Comparison of ENCODE assay signal across 2 cellular contexts in the genomic region with DNA sequence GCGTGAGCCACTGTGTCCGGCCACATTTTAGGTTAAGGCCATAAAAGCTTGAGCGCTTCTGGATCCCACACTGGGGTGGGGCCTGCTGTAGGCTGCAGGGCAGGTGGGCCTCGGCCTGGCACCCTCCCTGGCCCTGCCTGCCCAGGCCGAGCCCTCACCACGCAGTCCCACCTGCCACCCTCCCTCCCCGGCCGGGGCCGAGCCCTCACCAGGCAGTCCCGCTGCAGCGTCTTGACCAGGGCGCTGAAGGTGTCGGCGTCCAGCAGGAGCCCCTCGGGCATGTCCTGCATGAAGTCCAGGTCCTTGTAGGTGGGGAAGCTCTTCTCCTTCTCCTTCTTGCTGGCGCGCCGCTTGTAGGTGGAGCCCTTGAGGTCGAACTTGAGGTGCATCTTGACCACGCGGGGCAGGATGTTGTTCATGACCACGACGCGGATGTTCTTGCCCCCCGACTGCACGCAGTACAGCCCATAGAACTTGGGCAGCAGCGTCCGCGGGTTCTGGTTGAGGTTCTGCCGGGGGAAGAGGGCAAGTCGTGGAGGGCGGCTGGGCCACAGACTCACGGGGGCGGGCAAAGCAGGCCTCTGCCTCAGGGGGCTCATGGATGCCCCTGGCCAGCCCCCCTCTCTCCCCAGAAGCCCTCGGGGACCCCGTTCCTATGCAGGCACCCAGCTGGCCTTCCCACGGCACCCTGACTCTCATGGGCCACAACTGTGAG.
A peak's percentile ranks its signal among the peaks of the same experiment; 100 is the strongest.
TF ChIP-seq lines count a peak whose summit lies in the region.

No MANE protein-coding gene starts in this region.

TF ChIP-seq in IMR-90, 13 proteins besides CTCF, POLR2A, EP300 and RAD21:
- TF ChIP-seq SMC3 (IDR thresholded peaks at IDR 0.05; ENCODE audit: low read depth, low read length) (no peak), RCOR1 (IDR thresholded peaks at IDR 0.05; ENCODE audit: insufficient replicate concordance, low read length) (no peak), BHLHE40 (IDR thresholded peaks at IDR 0.05; ENCODE audit: low read depth, low read length) (no peak), MAZ (IDR thresholded peaks at IDR 0.05; ENCODE audit: borderline replicate concordance, low read depth, low read length) (no peak), NFE2L2 (IDR thresholded peaks at IDR 0.05; ENCODE audit: low read depth, low read length) (no peak), RFX5 (IDR thresholded peaks at IDR 0.05; ENCODE audit: low read depth, low read length) (no peak), CEBPB (IDR thresholded peaks at IDR 0.05; ENCODE audit: low read depth, low read length) (no peak), CHD1 (IDR thresholded peaks at IDR 0.05; ENCODE audit: low read depth, low read length) (no peak), ELK1 (IDR thresholded peaks at IDR 0.05; ENCODE audit: borderline replicate concordance, low read depth, low read length) (no peak), USF2 (IDR thresholded peaks at IDR 0.05; ENCODE audit: low read depth, low read length) (no peak), MAFK (IDR thresholded peaks at IDR 0.05; ENCODE audit: low read depth, low read length) (no peak), FOS (IDR thresholded peaks at IDR 0.05; ENCODE audit: low read depth, low read length) (no peak), MXI1 (IDR thresholded peaks at IDR 0.05; ENCODE audit: borderline replicate concordance, low read depth, low read length) (no peak)

TF ChIP-seq in K562, 482 proteins besides CTCF, POLR2A, EP300 and RAD21:
- no peak for TF ChIP-seq TFAM (CRISPR knock-in tag; conservative IDR thresholded peaks at IDR 0.05)
- peak; percentile 9; the same call in 1 of the 2 replicates for TF ChIP-seq POLR2G (IDR thresholded peaks at IDR 0.05; ENCODE audit: low read depth, low read length)
